7 cellular contexts compared by ENCODE assay signal in the genomic region with DNA sequence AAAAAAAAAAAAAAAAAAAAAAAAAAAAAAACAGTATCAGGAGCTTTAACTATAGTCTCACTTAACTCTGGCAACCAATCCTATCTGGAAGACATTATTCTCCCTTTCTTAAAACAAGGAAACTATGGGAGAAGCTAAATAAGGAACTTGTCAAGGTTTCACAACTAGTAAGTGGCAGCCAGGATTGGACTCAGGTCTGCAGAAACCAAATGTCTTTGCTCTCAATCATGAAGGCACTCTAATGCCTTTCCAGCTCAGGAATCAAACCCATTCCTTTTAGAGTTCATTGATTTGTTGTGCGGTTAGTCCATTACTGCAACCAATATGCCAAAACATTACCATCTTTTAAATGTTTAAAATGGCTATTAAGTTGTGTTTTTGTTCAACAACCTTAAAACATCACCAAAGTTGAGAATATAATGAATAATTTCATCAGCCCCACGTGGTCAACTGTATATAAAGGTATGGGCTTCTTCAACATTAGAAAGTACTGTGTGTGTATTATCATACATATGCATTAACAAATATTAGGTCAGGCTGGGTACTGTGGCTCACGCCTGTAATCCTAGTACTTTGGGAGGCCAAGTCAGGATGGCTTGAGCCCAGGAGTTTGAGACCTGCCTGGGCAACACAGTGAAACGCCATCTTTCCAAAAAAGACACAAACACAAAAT. TPM values are rescaled to one million over a fixed set of nuclear protein-coding genes. Genes with fewer than 3 reads are reported as not detected.
DNase-seq lines count a peak whose midpoint lies in the region; ATAC-seq, FAIRE-seq and TF ChIP-seq lines count a peak whose summit lies in the region.

No MANE protein-coding gene starts in this region.

- H3K4me1 ChIP-seq in GM23248 (ENCODE audit: insufficient read depth), result peaks cover 14% of the 10 kb centered on the region
- peaks cover 10% of the 10 kb centered on the region for H3K4me1 ChIP-seq in endothelial cell of umbilical vein (ENCODE audit: control insufficient read depth, extremely low read depth, insufficient read depth, low read length)
- H3K4me1 ChIP-seq in rectal smooth muscle tissue (ENCODE audit: control insufficient read depth, insufficient read depth, low read length), result peaks cover 4% of the 10 kb centered on the region

- H4K20me1 ChIP-seq in GM23248 (ENCODE audit: insufficient read depth) (peaks cover 6% of the 10 kb centered on the region), endothelial cell of umbilical vein (replicated peaks; ENCODE audit: control insufficient read depth, extremely low read depth, insufficient read depth, low read length) (no peaks in the 10 kb centered on the region)

- H3K9me3 ChIP-seq in GM23248 (ENCODE audit: low read depth) (no peaks in the 10 kb centered on the region), endothelial cell of umbilical vein (replicated peaks; ENCODE audit: control insufficient read depth, insufficient read depth, low read length) (no peaks in the 10 kb centered on the region)

- POLR2A ChIA-PET in endothelial cell of umbilical vein (lab: Charles Lee), result no interaction called here

- H3K9ac ChIP-seq in GM23248 (peak overlapping the region; percentile 93), endothelial cell of umbilical vein (replicated peaks; ENCODE audit: extremely low read depth, insufficient read depth, low read length) (no peak overlapping the region), rectal smooth muscle tissue (ENCODE audit: low read length) (no peak overlapping the region)

- TF ChIP-seq CTCF in endothelial cell of umbilical vein (IDR thresholded peaks at IDR 0.05; ENCODE audit: extremely low read depth in 1 of 2, insufficient read depth in 1 of 2, low read depth in 1 of 2, low read length in 2 of 2), result no peak

- intact Hi-C loops in endothelial cell of umbilical vein (cut with micrococcal nuclease), result no loop called here

- no peak for ATAC-seq in GM21529 (IDR thresholded peaks at IDR 0.05; ENCODE audit: unreplicated experiment)

- no peak for FAIRE-seq in endothelial cell of umbilical vein (lab: Jason Lieb, UNC)

- H3K27ac ChIP-seq in GM23248 (0 out of 2 replicates have a peak overlapping the region, but pooled peaks have one; percentile 83), endothelial cell of umbilical vein (ENCODE audit: insufficient read depth, low read depth, low read length) (no peak overlapping the region), rectal smooth muscle tissue (ENCODE audit: low read depth, low read length) (peak overlapping the region; percentile 86)

- CTCF ChIA-PET in endothelial cell of umbilical vein (lab: Charles Lee), result interaction anchor here (0.6 to 1.2 kb wide), 2 partner anchors 12 to 1734 kb away, joined by 3 read pairs; no protein-coding TSS in a partner anchor

- no peaks in the 10 kb centered on the region for H3K27me3 ChIP-seq in GM23248 (replicated peaks; ENCODE audit: insufficient read depth)
- no peaks in the 10 kb centered on the region for H3K27me3 ChIP-seq in endothelial cell of umbilical vein (ENCODE audit: control insufficient read depth in 2 of 2, insufficient read depth in 2 of 2, low read length in 2 of 2)
- H3K27me3 ChIP-seq in rectal smooth muscle tissue (ENCODE audit: control insufficient read depth, insufficient read depth, low read length), result no peaks in the 10 kb centered on the region

- no peak overlapping the region for H2AFZ ChIP-seq in GM23248
- no peak overlapping the region for H2AFZ ChIP-seq in endothelial cell of umbilical vein (ENCODE audit: low read depth, low read length)

- no peaks in the 10 kb centered on the region for H3K9me2 ChIP-seq in GM23248 (ENCODE audit: insufficient read depth)

- no TSS peak for BruUV-seq in endothelial cell of umbilical vein (replicated peaks; lab: Mats Ljungman, UMichigan)

- peaks cover 5% of the 10 kb centered on the region; the same call in 1 of the 2 replicates for H3F3A ChIP-seq in GM23248 (ENCODE audit: insufficient read depth)

- no peaks in the 10 kb centered on the region for H3K9me1 ChIP-seq in endothelial cell of umbilical vein (replicated peaks; ENCODE audit: control insufficient read depth, extremely low read depth, insufficient read depth, low read length)

- H3K79me2 ChIP-seq in GM23248 (ENCODE audit: insufficient read depth) (peaks cover 75% of the 10 kb centered on the region), endothelial cell of umbilical vein (ENCODE audit: control insufficient read depth, insufficient read depth, low read length) (peaks cover 46% of the 10 kb centered on the region)

- H3K36me3 ChIP-seq in GM23248 (ENCODE audit: low read depth), result peaks cover 6% of the 10 kb centered on the region; the same call in 1 of the 2 replicates
- H3K36me3 ChIP-seq in endothelial cell of umbilical vein (ENCODE audit: control insufficient read depth in 2 of 2, extremely low read depth in 1 of 2, insufficient read depth in 2 of 2, low read length in 2 of 2), result no peaks in the 10 kb centered on the region
- peaks cover 3% of the 10 kb centered on the region for H3K36me3 ChIP-seq in rectal smooth muscle tissue (ENCODE audit: control insufficient read depth, insufficient read depth, low read length)

- H3K4me2 ChIP-seq in GM23248 (ENCODE audit: unreplicated experiment), result peak overlapping the region; percentile 76
- peak overlapping the region; percentile 91 for H3K4me2 ChIP-seq in endothelial cell of umbilical vein (ENCODE audit: insufficient read depth, low read length)

- 95 to 96% methylated on average over 4 of the region's 4 CpGs for WGBS in GM23248 (ENCODE audit: low coverage in 1 of 2, low lambda C conversion rate in 2 of 2, missing lambda C conversion rate in 2 of 2), 2 experiments

- in situ Hi-C loops in GM23248 (cut with MboI), result no loop called here

- DNase-seq in GM23248, result peak; percentile 18
- DNase-seq in OCI-M1 (lab: John Stamatoyannopoulos, UW), result peak; percentile 51
- no peak for DNase-seq in endothelial cell of umbilical vein (ENCODE audit: low read depth, low spot score)
- DNase-seq in stimulated activated CD4-positive, alpha-beta T cell treated with anti-CD3 and anti-CD28 coated beads, Interleukin-15, amount 100 ng/mL, for 24 hours, result no peak
- no peak for DNase-seq in retina

- no peak for TF ChIP-seq POLR2A in endothelial cell of umbilical vein (IDR thresholded peaks at IDR 0.05; ENCODE audit: low read depth, low read length)

- dilution Hi-C loops in endothelial cell of umbilical vein (cut with MboI; ENCODE audit: extremely low pct_ligation_motif_present, low sequenced_read_pairs), result no loop called here

- H3K4me3 ChIP-seq in GM23248, result peak overlapping the region; percentile 92
- H3K4me3 ChIP-seq in endothelial cell of umbilical vein (replicated peaks in 1 of 3; ENCODE audit: insufficient read depth in 1 of 3, low read depth in 1 of 3, low read length in 3 of 3), result peak overlapping the region in 2 of 3 experiments; percentile 86 to 98
- H3K4me3 ChIP-seq in rectal smooth muscle tissue (ENCODE audit: low read length), result peak overlapping the region; percentile 94

TF ChIP-seq in endothelial cell of umbilical vein, 7 proteins besides CTCF, POLR2A, EP300 and RAD21 (continues in another document):
- TF ChIP-seq, protein P1, sequence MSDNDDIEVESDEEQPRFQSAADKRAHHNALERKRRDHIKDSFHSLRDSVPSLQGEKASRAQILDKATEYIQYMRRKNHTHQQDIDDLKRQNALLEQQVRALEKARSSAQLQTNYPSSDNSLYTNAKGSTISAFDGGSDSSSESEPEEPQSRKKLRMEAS (IDR thresholded peaks at IDR 0.05; ENCODE audit: insufficient read depth, insufficient read length), result no peak
- TF ChIP-seq JUN (IDR thresholded peaks at IDR 0.05; ENCODE audit: borderline replicate concordance, insufficient read depth, insufficient read length, low read depth) (no peak), EZH2 (IDR thresholded peaks at IDR 0.05; ENCODE audit: borderline replicate concordance, low read depth, low read length, severe bottlenecking) (no peak), POLR2AphosphoS5 (IDR thresholded peaks at IDR 0.05; ENCODE audit: insufficient read depth, low read depth, low read length) (no peak), FOS (IDR thresholded peaks at IDR 0.05; ENCODE audit: borderline replicate concordance, insufficient read depth, low read length) (no peak)

RNA-seq across cellular contexts. Expression of a gene that starts 1.5 kb away (rescaled TPM):
- total RNA-seq in GM23248 (2014; rRNA removed; shearing (Covaris generic)), result 141 and 151 TPM in 2 replicates
- polyA plus RNA-seq in GM23248 (2016; fragmentation: Nextera tagmentation; extraction: Ambion mirVana) (167 and 169 TPM in 2 replicates), endothelial cell of umbilical vein (22.2 and 22.9 TPM in 2 replicates)
- total RNA-seq in endothelial cell of umbilical vein, result 103 and 109 TPM in 2 replicates
- polyA plus RNA-seq in endothelial cell of umbilical vein (2011; cell fraction: cytosol; rRNA removed), result 33.0 and 40.8 TPM in 2 replicates
- polyA plus RNA-seq in endothelial cell of umbilical vein (2011; cell fraction: nucleus; rRNA removed), result 44.4 and 52.8 TPM in 2 replicates
- 84.0 and 113 TPM in 2 replicates for polyA plus RNA-seq in endothelial cell of umbilical vein (2012)
- 69.6 and 73.7 TPM in 2 replicates for polyA minus RNA-seq in endothelial cell of umbilical vein
- polyA minus RNA-seq in endothelial cell of umbilical vein (2011; cell fraction: cytosol; rRNA and poly(A)+ RNA removed), result 79.7 TPM
- 27.3 and 43.9 TPM in 2 replicates for polyA minus RNA-seq in endothelial cell of umbilical vein (2011; cell fraction: nucleus; rRNA and poly(A)+ RNA removed)

RNA-seq across cellular contexts. Expression of a gene that starts 44.8 kb away (rescaled TPM):
- total RNA-seq in GM23248 (2014; rRNA removed; shearing (Covaris generic)), result 25.1 and 36.7 TPM in 2 replicates
- polyA plus RNA-seq in GM23248 (2016; fragmentation: Nextera tagmentation; extraction: Ambion mirVana) (12.0 and 12.2 TPM in 2 replicates), endothelial cell of umbilical vein (22.9 and 29.0 TPM in 2 replicates)
- 17.4 and 20.3 TPM in 2 replicates for total RNA-seq in endothelial cell of umbilical vein
- polyA plus RNA-seq in endothelial cell of umbilical vein (2011; cell fraction: cytosol; rRNA removed), result 31.5 and 35.7 TPM in 2 replicates
- 25.8 and 32.3 TPM in 2 replicates for polyA plus RNA-seq in endothelial cell of umbilical vein (2011; cell fraction: nucleus; rRNA removed)
- polyA plus RNA-seq in endothelial cell of umbilical vein (2012), result 20.8 and 34.4 TPM in 2 replicates
- polyA minus RNA-seq in endothelial cell of umbilical vein, result 66.0 and 68.3 TPM in 2 replicates
- polyA minus RNA-seq in endothelial cell of umbilical vein (2011; cell fraction: cytosol; rRNA and poly(A)+ RNA removed), result 23.6 TPM
- polyA minus RNA-seq in endothelial cell of umbilical vein (2011; cell fraction: nucleus; rRNA and poly(A)+ RNA removed), result 8.6 and 15.0 TPM in 2 replicates

RNA-seq across cellular contexts. Expression of a gene that starts 49.1 kb away (rescaled TPM):
- total RNA-seq in GM23248 (2014; rRNA removed; shearing (Covaris generic)), result 93.3 and 98.5 TPM in 2 replicates
- polyA plus RNA-seq in GM23248 (2016; fragmentation: Nextera tagmentation; extraction: Ambion mirVana) (67.0 and 67.1 TPM in 2 replicates), endothelial cell of umbilical vein (9.2 and 15.5 TPM in 2 replicates)
- total RNA-seq in endothelial cell of umbilical vein, result 57.6 and 62.8 TPM in 2 replicates
- polyA plus RNA-seq in endothelial cell of umbilical vein (2011; cell fraction: cytosol; rRNA removed), result 17.9 and 18.5 TPM in 2 replicates
- 16.3 and 16.7 TPM in 2 replicates for polyA plus RNA-seq in endothelial cell of umbilical vein (2011; cell fraction: nucleus; rRNA removed)
- 54.0 and 72.1 TPM in 2 replicates for polyA plus RNA-seq in endothelial cell of umbilical vein (2012)
- polyA minus RNA-seq in endothelial cell of umbilical vein, result 40.3 and 55.1 TPM in 2 replicates
- polyA minus RNA-seq in endothelial cell of umbilical vein (2011; cell fraction: cytosol; rRNA and poly(A)+ RNA removed), result 19.8 TPM
- polyA minus RNA-seq in endothelial cell of umbilical vein (2011; cell fraction: nucleus; rRNA and poly(A)+ RNA removed), result 13.7 and 22.7 TPM in 2 replicates

Comparison
In these comparisons a context has a peak if more than half of its experiments do, and no peak if none do; other contexts are left out.
1. DNase-seq: peak in GM23248 (single experiment) and OCI-M1 (single experiment); none in endothelial cell of umbilical vein (single experiment), stimulated activated CD4-positive, alpha-beta T cell treated with anti-CD3 and anti-CD28 coated beads, Interleukin-15, amount 100 ng/mL, for 24 hours (single experiment) and retina (single experiment).
2. Peak in every context shown above with its lines, with median percentiles within 50 percentile points of each other: H3K4me3 ChIP-seq.